ENCODE assay signal across 34 cellular contexts in the genomic region with DNA sequence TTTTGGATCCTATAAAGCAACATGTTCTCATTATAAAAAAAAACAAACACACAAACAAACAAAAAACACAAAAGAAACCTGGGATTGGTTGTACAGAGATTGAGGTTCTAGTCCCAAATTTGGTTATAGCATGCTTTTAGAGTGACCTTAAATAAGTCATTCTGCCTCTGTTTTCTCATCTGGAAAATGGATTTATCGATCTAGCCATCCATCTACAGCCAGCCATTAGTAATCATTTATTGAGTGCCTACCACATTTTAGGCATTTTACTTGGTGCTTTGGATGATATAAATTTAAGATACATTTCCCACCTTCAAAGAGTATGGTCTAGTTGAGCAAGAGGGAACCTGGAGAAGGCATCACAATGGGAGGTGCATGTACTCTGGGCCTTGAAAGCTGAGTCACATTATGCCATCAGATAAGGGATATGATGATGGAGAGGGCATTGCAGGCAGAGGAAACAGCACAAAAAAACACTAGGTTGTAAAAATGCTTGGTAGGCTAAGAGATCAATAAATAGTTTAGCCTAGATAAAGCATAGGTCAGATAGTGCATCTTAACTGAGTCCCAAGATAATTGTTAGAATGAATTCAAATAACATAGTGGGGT.
"Had no signal": no experiment of that assay in that cellular context is flagged by ENCODE, and none has a peak within 500 bp of the region (broad histone marks: within the 10 kb centered on the region; RNA-seq: fewer than 3 reads in every experiment).

No MANE protein-coding gene starts in this region.

- H3K27me3 ChIP-seq: adrenal gland, body of pancreas, brain microvascular endothelial cell had no signal

- H3K4me1 ChIP-seq: adrenal gland, body of pancreas, breast epithelium had no signal

- H3K9me3 ChIP-seq: adrenal gland, body of pancreas, breast epithelium had no signal

- FAIRE-seq: astrocyte, TTC549 had no signal

- H3K27ac ChIP-seq: adrenal gland, body of pancreas, brain microvascular endothelial cell, breast epithelium, VCaP had no signal

- H3K36me3 ChIP-seq: adrenal gland, brain microvascular endothelial cell, breast epithelium had no signal

- DNase-seq: activated B cell treated with CpG ODN at 0.5 μM for 24 hours; activated CD4-positive, alpha-beta memory T cell treated with anti-CD3 and anti-CD28 coated beads for 36 hours; activated CD4-positive, alpha-beta T cell treated with anti-CD3 and anti-CD28 coated beads for 4 hours; activated CD4-positive, alpha-beta T cell treated with anti-CD3 and anti-CD28 coated beads, Interleukin-2, amount 10 ng/mL, durations not matched to agents 24 days and 14 days; activated CD4-positive, alpha-beta T cell treated with anti-CD3 and anti-CD28 coated beads, Interleukin-2, amount 50 U/mL, for 1 hour; activated CD4-positive, alpha-beta T cell treated with anti-CD3 and anti-CD28 coated beads, Interleukin-2, amount 50 U/mL, for 4 hours; activated CD4-positive, CD25-positive, alpha-beta regulatory T cell treated with anti-CD3 and anti-CD28 coated beads, Interleukin-2, amount 50 U/mL, for 72 hours; activated CD8-positive, alpha-beta memory T cell treated with anti-CD3 and anti-CD28 coated beads, Interleukin-2, amount 50 U/mL, for 4 hours; activated CD8-positive, alpha-beta T cell treated with anti-CD3 and anti-CD28 coated beads for 36 hours; activated effector memory CD4-positive, alpha-beta T cell treated with anti-CD3 and anti-CD28 coated beads, Interleukin-2, amount 50 U/mL, for 16 hours; activated gamma-delta T cell treated with Interleukin-2 at 50 U/mL for 16 hours; activated naive CD4-positive, alpha-beta T cell; activated naive CD4-positive, alpha-beta T cell treated with anti-CD3 and anti-CD28 coated beads for 36 hours; activated naive CD4-positive, alpha-beta T cell treated with anti-CD3 and anti-CD28 coated beads, Interleukin-2, amount 50 U/mL, for 16 hours; activated naive CD8-positive, alpha-beta T cell treated with anti-CD3 and anti-CD28 coated beads for 36 hours; activated T-cell treated with anti-CD3 and anti-CD28 coated beads for 4 hours; activated T-cell treated with anti-CD3 and anti-CD28 coated beads, Interleukin-2, amount 50 U/mL, for 1 hour; activated T-cell treated with anti-CD3 and anti-CD28 coated beads, Interleukin-2, amount 50 U/mL, for 4 hours; activated T-cell treated with anti-CD3 and anti-CD28 coated beads, Interleukin-2, amount 50 U/mL, for 72 hours; adrenal gland; amniotic stem cell; aorta; body of pancreas; brain microvascular endothelial cell; central memory CD4-positive, alpha-beta T cell; T-helper 1 cell; T-helper 2 cell; T-helper 9 cell had no signal

- H3K4me3 ChIP-seq: adrenal gland, body of pancreas, breast epithelium had no signal

- ATAC-seq: activated CD8-positive, alpha-beta T cell treated with anti-CD3 and anti-CD28 coated beads for 36 hours; activated naive CD4-positive, alpha-beta T cell treated with anti-CD3 and anti-CD28 coated beads, Interleukin-2, amount 50 U/mL, for 72 hours; activated T-cell treated with anti-CD3 and anti-CD28 coated beads, Interleukin-2, amount 50 U/mL, for 4 hours; activated T-cell treated with anti-CD3 and anti-CD28 coated beads, Interleukin-2, amount 50 U/mL, for 72 hours; activated T-helper 17 cell treated with anti-CD3 and anti-CD28 coated beads, Interleukin-2, amount 50 U/mL, for 72 hours; body of pancreas had no signal
